ENCODE assay signal across 8 cellular contexts in genomic region chr1:235366286-235366685, GRCh38. TPM values are rescaled to one million over a fixed set of nuclear protein-coding genes. Genes with fewer than 3 reads are reported as not detected.
A peak's percentile ranks its signal among the peaks of the same experiment; 100 is the strongest.
DNase-seq lines count a peak whose midpoint lies in the region; ATAC-seq and TF ChIP-seq lines count a peak whose summit lies in the region.
"Had no signal": no experiment of that assay in that cellular context is flagged by ENCODE, and none has a peak within 500 bp of the region (broad histone marks: within the 10 kb centered on the region; RNA-seq: fewer than 3 reads in every experiment).

No MANE protein-coding gene starts in this region.

- H3K9me3 ChIP-seq in gastroesophageal sphincter (no peaks in the 10 kb centered on the region), sigmoid colon (no peaks in the 10 kb centered on the region)

- H3K27ac ChIP-seq in HL-60 (replicated peaks) (peak overlapping the region; percentile 68; the same call in 1 of the 2 replicates), gastroesophageal sphincter (peak overlapping the region in 3 of 4 donors; percentile 29 to 88 (median 88)), sigmoid colon (peak overlapping the region in 2 of 4 donors; percentile 77 to 81)

- TF ChIP-seq POLR2A in gastroesophageal sphincter (IDR thresholded peaks at IDR 0.05) (no peak), sigmoid colon (IDR thresholded peaks at IDR 0.05) (no peak)

- intact Hi-C loops in sigmoid colon (cut with DNase I), result loop anchor here (5.0 kb wide), 1 partner anchor 51 kb away; no protein-coding TSS in a partner anchor

- TF ChIP-seq EP300 in gastroesophageal sphincter (IDR thresholded peaks at IDR 0.05) (no peak), sigmoid colon (IDR thresholded peaks at IDR 0.05) (no peak)

- H3K4me1 ChIP-seq in gastroesophageal sphincter (peaks cover 0 to 30% (median 0%) of the 10 kb centered on the region in 3 donors), sigmoid colon (peaks cover 0 to 7% (median 6%) of the 10 kb centered on the region in 4 donors)

- H3K36me3 ChIP-seq in gastroesophageal sphincter (no peaks in the 10 kb centered on the region), sigmoid colon (no peaks in the 10 kb centered on the region)

- H3K4me3 ChIP-seq in HL-60 (replicated peaks; ENCODE audit: insufficient read depth, low read length) (no peak overlapping the region), gastroesophageal sphincter (no peak overlapping the region), sigmoid colon (no peak overlapping the region)

- H3K27me3 ChIP-seq in HL-60 (ENCODE audit: insufficient read depth, poor library complexity, severe bottlenecking) (no peaks in the 10 kb centered on the region), gastroesophageal sphincter (no peaks in the 10 kb centered on the region), sigmoid colon (no peaks in the 10 kb centered on the region)

- no peak for ATAC-seq in gastroesophageal sphincter

- no peak for TF ChIP-seq CTCF in HL-60 (IDR thresholded peaks at IDR 0.05; ENCODE audit: insufficient read depth, low read length)
- no peak for TF ChIP-seq CTCF in gastroesophageal sphincter (IDR thresholded peaks at IDR 0.05)
- no peak for TF ChIP-seq CTCF in sigmoid colon (IDR thresholded peaks at IDR 0.05)

- DNase-seq in HL-60 (ENCODE audit: low read depth in 1 of 2, low spot score in 1 of 2) (no peak), NCI-H187 (lab: John Stamatoyannopoulos, UW) (no peak), occipital lobe (lab: John Stamatoyannopoulos, UW) (no peak), sigmoid colon (no peak)
- DNase-seq in activated CD4-positive, CD25-positive, alpha-beta regulatory T cell treated with anti-CD3 and anti-CD28 coated beads, Interleukin-2, amount 50 U/mL, for 16 hours (ENCODE audit: low read depth, low spot score), result peak; percentile 2
- peak; percentile 50 for DNase-seq in stimulated activated CD4-positive, alpha-beta T cell treated with anti-CD3 and anti-CD28 coated beads, Interleukin-4, amount 100 ng/mL, for 24 hours
- DNase-seq: NCI-H82 had no signal

- 88 to 95% methylated on average over 5 of the region's 5 CpGs for WGBS in gastroesophageal sphincter (ENCODE audit: low coverage in 1 of 2), 2 donors
- WGBS in sigmoid colon, 2 donors, result 88 to 91% methylated on average over 5 of the region's 5 CpGs

RNA-seq across cellular contexts. Expression of gene TBCE, which starts 0.9 kb away (rescaled TPM):
- 10 to 100 TPM; 13.9 to 22.7 (median 15.4) TPM for total RNA-seq in gastroesophageal sphincter
- 47.1 TPM for total RNA-seq in occipital lobe
- total RNA-seq in sigmoid colon, result 10 to 100 TPM; 16.3 to 21.9 (median 17.7) TPM
- polyA plus RNA-seq in sigmoid colon, result 10 to 100 TPM; 14.4 to 24.3 (median 14.6) TPM

RNA-seq across cellular contexts. Expression of gene GGPS1, which starts 37.9 kb away (rescaled TPM):
- total RNA-seq in gastroesophageal sphincter, result 10 to 100 TPM; 30.5 to 36.2 (median 31.3) TPM
- 35.2 TPM for total RNA-seq in occipital lobe
- 10 to 100 TPM; 29.5 to 35.7 (median 30.8) TPM for total RNA-seq in sigmoid colon
- 10 to 100 TPM; 16.6 to 33.6 (median 28.9) TPM for polyA plus RNA-seq in sigmoid colon

RNA-seq across cellular contexts. Expression of gene ARID4B, which starts 38.3 kb away (rescaled TPM):
- total RNA-seq in gastroesophageal sphincter (10 to 100 TPM; 26.7 to 49.2 (median 39.1) TPM), occipital lobe (87.0 TPM), sigmoid colon (10 to 100 TPM; 30.1 to 41.7 (median 38.4) TPM)
- polyA plus RNA-seq in sigmoid colon, result 10 to 100 TPM in 1 of 3 donors, 1 to 10 TPM in 2; 8.1 to 15.9 (median 9.0) TPM

Comparison
In these comparisons a context has a peak if more than half of its experiments do, and no peak if none do; other contexts are left out.
1. DNase-seq: peak in activated CD4-positive, CD25-positive, alpha-beta regulatory T cell treated with anti-CD3 and anti-CD28 coated beads, Interleukin-2, amount 50 U/mL, for 16 hours (single experiment) and stimulated activated CD4-positive, alpha-beta T cell treated with anti-CD3 and anti-CD28 coated beads, Interleukin-4, amount 100 ng/mL, for 24 hours (single experiment); none in HL-60 (0 of 2), NCI-H187 (0 of 2), occipital lobe (single experiment) and sigmoid colon (single experiment).